Comparison of ENCODE assay signal across 2 cellular contexts in the genomic region with DNA sequence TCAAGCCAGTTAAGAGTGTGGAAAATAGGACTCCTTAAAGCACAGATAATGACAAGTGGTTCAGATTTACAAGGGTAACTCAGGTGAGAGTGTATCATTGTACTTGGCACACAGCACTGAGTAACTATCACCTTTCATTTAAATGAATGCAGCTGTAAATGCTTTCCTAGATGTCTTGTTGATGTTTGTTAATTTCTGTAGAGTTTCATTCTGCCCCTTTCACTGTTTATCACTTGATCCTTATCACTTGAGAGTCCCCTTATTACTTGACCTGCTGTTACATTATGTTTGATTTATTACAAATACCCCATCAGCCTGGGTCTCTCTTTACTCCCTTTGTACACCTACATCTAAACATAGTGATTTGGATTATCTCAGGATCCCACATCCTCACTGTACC.
TF ChIP-seq lines count a peak whose summit lies in the region.

No MANE protein-coding gene starts in this region.

TF ChIP-seq in HEK293, 187 proteins besides CTCF, POLR2A, EP300 and RAD21 (continued from another document):
- TF ChIP-seq, protein P1, sequence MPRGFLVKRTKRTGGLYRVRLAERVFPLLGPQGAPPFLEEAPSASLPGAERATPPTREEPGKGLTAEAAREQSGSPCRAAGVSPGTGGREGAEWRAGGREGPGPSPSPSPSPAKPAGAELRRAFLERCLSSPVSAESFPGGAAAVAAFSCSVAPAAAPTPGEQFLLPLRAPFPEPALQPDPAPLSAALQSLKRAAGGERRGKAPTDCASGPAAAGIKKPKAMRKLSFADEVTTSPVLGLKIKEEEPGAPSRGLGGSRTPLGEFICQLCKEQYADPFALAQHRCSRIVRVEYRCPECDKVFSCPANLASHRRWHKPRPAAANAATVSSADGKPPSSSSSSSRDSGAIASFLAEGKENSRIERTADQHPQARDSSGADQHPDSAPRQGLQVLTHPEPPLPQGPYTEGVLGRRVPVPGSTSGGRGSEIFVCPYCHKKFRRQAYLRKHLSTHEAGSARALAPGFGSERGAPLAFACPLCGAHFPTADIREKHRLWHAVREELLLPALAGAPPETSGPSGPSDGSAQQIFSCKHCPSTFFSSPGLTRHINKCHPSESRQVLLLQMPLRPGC (tag by site-specific recombination; IDR thresholded peaks at IDR 0.05), result 0 out of 2 replicates have a peak, but pooled peaks have one; percentile 14

TF ChIP-seq in WTC11, 78 proteins besides CTCF, POLR2A, EP300 and RAD21 (continued from another document):
- TF ChIP-seq, protein P2, sequence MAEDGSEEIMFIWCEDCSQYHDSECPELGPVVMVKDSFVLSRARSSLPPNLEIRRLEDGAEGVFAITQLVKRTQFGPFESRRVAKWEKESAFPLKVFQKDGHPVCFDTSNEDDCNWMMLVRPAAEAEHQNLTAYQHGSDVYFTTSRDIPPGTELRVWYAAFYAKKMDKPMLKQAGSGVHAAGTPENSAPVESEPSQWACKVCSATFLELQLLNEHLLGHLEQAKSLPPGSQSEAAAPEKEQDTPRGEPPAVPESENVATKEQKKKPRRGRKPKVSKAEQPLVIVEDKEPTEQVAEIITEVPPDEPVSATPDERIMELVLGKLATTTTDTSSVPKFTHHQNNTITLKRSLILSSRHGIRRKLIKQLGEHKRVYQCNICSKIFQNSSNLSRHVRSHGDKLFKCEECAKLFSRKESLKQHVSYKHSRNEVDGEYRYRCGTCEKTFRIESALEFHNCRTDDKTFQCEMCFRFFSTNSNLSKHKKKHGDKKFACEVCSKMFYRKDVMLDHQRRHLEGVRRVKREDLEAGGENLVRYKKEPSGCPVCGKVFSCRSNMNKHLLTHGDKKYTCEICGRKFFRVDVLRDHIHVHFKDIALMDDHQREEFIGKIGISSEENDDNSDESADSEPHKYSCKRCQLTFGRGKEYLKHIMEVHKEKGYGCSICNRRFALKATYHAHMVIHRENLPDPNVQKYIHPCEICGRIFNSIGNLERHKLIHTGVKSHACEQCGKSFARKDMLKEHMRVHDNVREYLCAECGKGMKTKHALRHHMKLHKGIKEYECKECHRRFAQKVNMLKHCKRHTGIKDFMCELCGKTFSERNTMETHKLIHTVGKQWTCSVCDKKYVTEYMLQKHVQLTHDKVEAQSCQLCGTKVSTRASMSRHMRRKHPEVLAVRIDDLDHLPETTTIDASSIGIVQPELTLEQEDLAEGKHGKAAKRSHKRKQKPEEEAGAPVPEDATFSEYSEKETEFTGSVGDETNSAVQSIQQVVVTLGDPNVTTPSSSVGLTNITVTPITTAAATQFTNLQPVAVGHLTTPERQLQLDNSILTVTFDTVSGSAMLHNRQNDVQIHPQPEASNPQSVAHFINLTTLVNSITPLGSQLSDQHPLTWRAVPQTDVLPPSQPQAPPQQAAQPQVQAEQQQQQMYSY (CRISPR knock-in tag; IDR thresholded peaks at IDR 0.05), result no peak
- TF ChIP-seq, protein P3, sequence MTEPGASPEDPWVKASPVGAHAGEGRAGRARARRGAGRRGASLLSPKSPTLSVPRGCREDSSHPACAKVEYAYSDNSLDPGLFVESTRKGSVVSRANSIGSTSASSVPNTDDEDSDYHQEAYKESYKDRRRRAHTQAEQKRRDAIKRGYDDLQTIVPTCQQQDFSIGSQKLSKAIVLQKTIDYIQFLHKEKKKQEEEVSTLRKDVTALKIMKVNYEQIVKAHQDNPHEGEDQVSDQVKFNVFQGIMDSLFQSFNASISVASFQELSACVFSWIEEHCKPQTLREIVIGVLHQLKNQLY (CRISPR knock-in tag; IDR thresholded peaks at IDR 0.05), result no peak
- no peak for TF ChIP-seq TEAD4 (CRISPR knock-in tag; IDR thresholded peaks at IDR 0.05)
